28 cellular contexts compared by ENCODE assay signal in the genomic region with DNA sequence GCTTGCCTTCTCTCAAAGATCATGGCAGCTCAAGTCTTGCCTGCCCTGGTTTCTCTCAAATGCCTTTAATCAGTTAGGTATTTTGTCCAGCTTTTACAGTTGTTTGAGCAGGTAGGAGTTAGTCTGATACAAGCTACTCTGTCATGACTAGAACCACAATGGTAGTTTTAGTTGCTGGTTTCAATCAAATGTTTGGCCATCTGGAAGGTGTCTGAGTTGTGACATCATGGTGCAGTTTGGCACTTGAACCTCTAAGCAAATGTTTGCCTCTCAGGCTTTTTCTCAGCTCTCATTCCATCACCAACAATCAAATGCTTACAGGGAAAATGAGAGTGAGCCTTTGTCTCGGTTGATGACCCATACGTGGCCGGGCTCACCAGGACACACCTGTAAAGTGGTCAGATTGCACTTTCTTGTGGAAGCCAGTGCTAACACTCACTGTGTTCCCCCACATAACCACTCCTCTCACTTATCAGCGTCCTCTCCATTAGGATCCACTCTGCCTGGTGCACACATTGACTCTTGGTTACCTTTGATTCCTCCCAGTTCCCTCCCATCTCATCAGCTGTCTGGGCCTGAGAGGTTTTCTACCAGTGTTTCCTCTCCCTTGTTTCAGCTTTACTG.
"Had no signal": no experiment of that assay in that cellular context is flagged by ENCODE, and none has a peak within 500 bp of the region (broad histone marks: within the 10 kb centered on the region; RNA-seq: fewer than 3 reads in every experiment).

No MANE protein-coding gene starts in this region.

- H3K36me3 Mint-ChIP-seq: activated naive CD4-positive, alpha-beta T cell treated with anti-CD3 and anti-CD28 coated beads, Interleukin-2, amount 50 U/mL, for 72 hours; mesothelial cell of epicardium; naive B cell had no signal

- H3K4me3 ChIP-seq: breast epithelium, coronary artery, dorsolateral prefrontal cortex, right lobe of liver, tibial nerve had no signal

- FAIRE-seq: kidney, urothelium cell line had no signal

- H3K36me3 ChIP-seq: breast epithelium, neutrophil, right lobe of liver, tibial nerve had no signal

- H3K4me1 Mint-ChIP-seq: activated CD4-positive, alpha-beta T cell treated with anti-CD3 and anti-CD28 coated beads for 36 hours; central memory CD8-positive, alpha-beta T cell; naive B cell had no signal

- H3K4me1 ChIP-seq: breast epithelium, right lobe of liver, tibial nerve had no signal

- ATAC-seq: activated CD4-positive, alpha-beta T cell treated with anti-CD3 and anti-CD28 coated beads for 36 hours; activated CD8-positive, alpha-beta T cell treated with anti-CD3 and anti-CD28 coated beads, Interleukin-2, amount 10 ng/mL, durations not matched to agents 7 days and 5 days; activated naive CD4-positive, alpha-beta T cell treated with anti-CD3 and anti-CD28 coated beads, Interleukin-2, amount 50 U/mL, for 72 hours; activated T-cell treated with anti-CD3 and anti-CD28 coated beads, Interleukin-2, amount 50 U/mL, for 72 hours; left colon; right lobe of liver had no signal

- H3K27me3 ChIP-seq: breast epithelium, dorsolateral prefrontal cortex, neutrophil, right lobe of liver, tibial nerve had no signal

- H3K9me3 ChIP-seq: breast epithelium, neutrophil, right lobe of liver, tibial nerve had no signal

- H3K27ac Mint-ChIP-seq: activated CD4-positive, alpha-beta T cell treated with anti-CD3 and anti-CD28 coated beads for 36 hours; activated CD8-positive, alpha-beta T cell treated with anti-CD3 and anti-CD28 coated beads, Interleukin-2, amount 10 ng/mL, durations not matched to agents 7 days and 5 days; activated naive CD4-positive, alpha-beta T cell treated with anti-CD3 and anti-CD28 coated beads, Interleukin-2, amount 50 U/mL, for 72 hours; activated T-cell treated with anti-CD3 and anti-CD28 coated beads, Interleukin-2, amount 50 U/mL, for 72 hours; mesothelial cell of epicardium; nephron progenitor cell; T-helper 2 cell treated with Interferon-gamma antibody and Interleukin-4, amounts not matched to agents 5 μg/mL and 100 μg/mL, for 36 hours had no signal

- H3K9me3 Mint-ChIP-seq: activated naive CD4-positive, alpha-beta T cell treated with anti-CD3 and anti-CD28 coated beads, Interleukin-2, amount 50 U/mL, for 72 hours; activated T-cell treated with anti-CD3 and anti-CD28 coated beads, Interleukin-2, amount 50 U/mL, for 72 hours; central memory CD8-positive, alpha-beta T cell; nephron progenitor cell; T-helper 2 cell treated with Interferon-gamma antibody and Interleukin-4, amounts not matched to agents 5 μg/mL and 100 μg/mL, for 36 hours had no signal

- DNase-seq: activated CD4-positive, alpha-beta T cell treated with anti-CD3 and anti-CD28 coated beads for 36 hours; activated CD4-positive, CD25-positive, alpha-beta regulatory T cell; activated CD8-positive, alpha-beta T cell treated with anti-CD3 and anti-CD28 coated beads, Interleukin-2, amount 10 ng/mL, durations not matched to agents 7 days and 5 days; activated naive CD4-positive, alpha-beta T cell; activated T-cell treated with anti-CD3 and anti-CD28 coated beads for 4 hours; activated T-cell treated with anti-CD3 and anti-CD28 coated beads, Interleukin-2, amount 50 U/mL, for 72 hours; dorsolateral prefrontal cortex; effector memory CD4-positive, alpha-beta T cell; erythroblast; foreskin fibroblast; head of caudate nucleus; hippocampal formation; kidney; left colon; naive B cell; nephron progenitor cell; right lobe of liver; stimulated activated CD4-positive, alpha-beta T cell treated with anti-CD3 and anti-CD28 coated beads, Interleukin-2, amount 100 ng/mL, for 48 hours; stimulated activated naive CD4-positive, alpha-beta T cell treated with Interleukin-2 at 50 U/mL for 16 hours had no signal

- H3K4me3 Mint-ChIP-seq: activated CD4-positive, alpha-beta T cell treated with anti-CD3 and anti-CD28 coated beads for 36 hours; activated CD8-positive, alpha-beta T cell treated with anti-CD3 and anti-CD28 coated beads, Interleukin-2, amount 10 ng/mL, durations not matched to agents 7 days and 5 days; activated T-cell treated with anti-CD3 and anti-CD28 coated beads, Interleukin-2, amount 50 U/mL, for 72 hours; central memory CD8-positive, alpha-beta T cell; mesothelial cell of epicardium; naive B cell; nephron progenitor cell; T-helper 2 cell treated with Interferon-gamma antibody and Interleukin-4, amounts not matched to agents 5 μg/mL and 100 μg/mL, for 36 hours had no signal

- H3K27me3 Mint-ChIP-seq: activated CD4-positive, alpha-beta T cell treated with anti-CD3 and anti-CD28 coated beads for 36 hours; central memory CD8-positive, alpha-beta T cell had no signal

- H3K27ac ChIP-seq: breast epithelium, coronary artery, dorsolateral prefrontal cortex, neutrophil, right lobe of liver, tibial nerve had no signal
